In the genomic region with DNA sequence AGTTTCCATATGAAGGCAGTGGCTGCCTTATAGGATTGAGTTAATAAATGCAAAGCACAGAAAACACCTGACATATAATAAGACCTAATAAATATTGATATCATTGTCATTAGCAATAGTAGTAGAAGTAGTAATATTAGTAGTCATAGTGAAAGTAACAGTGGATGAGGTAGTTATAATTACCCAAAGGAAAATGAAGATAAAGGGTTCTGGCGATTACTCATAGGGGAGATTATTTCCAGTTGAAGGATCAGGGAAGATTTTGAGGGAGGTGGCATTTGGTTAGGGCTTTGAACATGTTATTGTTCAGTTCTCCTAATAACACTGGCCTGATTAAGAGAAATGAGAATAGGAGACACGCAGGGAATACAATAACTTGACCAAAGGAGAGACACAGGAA, we compare ENCODE assay signal across 2 cellular contexts.
TF ChIP-seq lines count a peak whose summit lies in the region.

No MANE protein-coding gene starts in this region.

TF ChIP-seq in GM23338, 12 proteins besides CTCF, POLR2A, EP300 and RAD21:
- TF ChIP-seq, protein P1, sequence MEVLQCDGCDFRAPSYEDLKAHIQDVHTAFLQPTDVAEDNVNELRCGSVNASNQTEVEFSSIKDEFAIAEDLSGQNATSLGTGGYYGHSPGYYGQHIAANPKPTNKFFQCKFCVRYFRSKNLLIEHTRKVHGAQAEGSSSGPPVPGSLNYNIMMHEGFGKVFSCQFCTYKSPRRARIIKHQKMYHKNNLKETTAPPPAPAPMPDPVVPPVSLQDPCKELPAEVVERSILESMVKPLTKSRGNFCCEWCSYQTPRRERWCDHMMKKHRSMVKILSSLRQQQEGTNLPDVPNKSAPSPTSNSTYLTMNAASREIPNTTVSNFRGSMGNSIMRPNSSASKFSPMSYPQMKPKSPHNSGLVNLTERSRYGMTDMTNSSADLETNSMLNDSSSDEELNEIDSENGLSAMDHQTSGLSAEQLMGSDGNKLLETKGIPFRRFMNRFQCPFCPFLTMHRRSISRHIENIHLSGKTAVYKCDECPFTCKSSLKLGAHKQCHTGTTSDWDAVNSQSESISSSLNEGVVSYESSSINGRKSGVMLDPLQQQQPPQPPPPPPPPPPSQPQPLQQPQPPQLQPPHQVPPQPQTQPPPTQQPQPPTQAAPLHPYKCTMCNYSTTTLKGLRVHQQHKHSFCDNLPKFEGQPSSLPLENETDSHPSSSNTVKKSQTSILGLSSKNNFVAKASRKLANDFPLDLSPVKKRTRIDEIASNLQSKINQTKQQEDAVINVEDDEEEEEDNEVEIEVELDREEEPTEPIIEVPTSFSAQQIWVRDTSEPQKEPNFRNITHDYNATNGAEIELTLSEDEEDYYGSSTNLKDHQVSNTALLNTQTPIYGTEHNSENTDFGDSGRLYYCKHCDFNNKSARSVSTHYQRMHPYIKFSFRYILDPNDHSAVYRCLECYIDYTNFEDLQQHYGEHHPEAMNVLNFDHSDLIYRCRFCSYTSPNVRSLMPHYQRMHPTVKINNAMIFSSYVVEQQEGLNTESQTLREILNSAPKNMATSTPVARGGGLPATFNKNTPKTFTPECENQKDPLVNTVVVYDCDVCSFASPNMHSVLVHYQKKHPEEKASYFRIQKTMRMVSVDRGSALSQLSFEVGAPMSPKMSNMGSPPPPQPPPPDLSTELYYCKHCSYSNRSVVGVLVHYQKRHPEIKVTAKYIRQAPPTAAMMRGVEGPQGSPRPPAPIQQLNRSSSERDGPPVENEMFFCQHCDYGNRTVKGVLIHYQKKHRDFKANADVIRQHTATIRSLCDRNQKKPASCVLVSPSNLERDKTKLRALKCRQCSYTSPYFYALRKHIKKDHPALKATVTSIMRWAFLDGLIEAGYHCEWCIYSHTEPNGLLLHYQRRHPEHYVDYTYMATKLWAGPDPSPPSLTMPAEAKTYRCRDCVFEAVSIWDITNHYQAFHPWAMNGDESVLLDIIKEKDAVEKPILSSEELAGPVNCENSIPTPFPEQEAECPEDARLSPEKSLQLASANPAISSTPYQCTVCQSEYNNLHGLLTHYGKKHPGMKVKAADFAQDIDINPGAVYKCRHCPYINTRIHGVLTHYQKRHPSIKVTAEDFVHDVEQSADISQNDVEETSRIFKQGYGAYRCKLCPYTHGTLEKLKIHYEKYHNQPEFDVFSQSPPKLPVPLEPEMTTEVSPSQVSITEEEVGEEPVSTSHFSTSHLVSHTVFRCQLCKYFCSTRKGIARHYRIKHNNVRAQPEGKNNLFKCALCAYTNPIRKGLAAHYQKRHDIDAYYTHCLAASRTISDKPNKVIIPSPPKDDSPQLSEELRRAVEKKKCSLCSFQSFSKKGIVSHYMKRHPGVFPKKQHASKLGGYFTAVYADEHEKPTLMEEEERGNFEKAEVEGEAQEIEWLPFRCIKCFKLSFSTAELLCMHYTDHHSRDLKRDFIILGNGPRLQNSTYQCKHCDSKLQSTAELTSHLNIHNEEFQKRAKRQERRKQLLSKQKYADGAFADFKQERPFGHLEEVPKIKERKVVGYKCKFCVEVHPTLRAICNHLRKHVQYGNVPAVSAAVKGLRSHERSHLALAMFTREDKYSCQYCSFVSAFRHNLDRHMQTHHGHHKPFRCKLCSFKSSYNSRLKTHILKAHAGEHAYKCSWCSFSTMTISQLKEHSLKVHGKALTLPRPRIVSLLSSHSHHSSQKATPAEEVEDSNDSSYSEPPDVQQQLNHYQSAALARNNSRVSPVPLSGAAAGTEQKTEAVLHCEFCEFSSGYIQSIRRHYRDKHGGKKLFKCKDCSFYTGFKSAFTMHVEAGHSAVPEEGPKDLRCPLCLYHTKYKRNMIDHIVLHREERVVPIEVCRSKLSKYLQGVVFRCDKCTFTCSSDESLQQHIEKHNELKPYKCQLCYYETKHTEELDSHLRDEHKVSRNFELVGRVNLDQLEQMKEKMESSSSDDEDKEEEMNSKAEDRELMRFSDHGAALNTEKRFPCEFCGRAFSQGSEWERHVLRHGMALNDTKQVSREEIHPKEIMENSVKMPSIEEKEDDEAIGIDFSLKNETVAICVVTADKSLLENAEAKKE (CRISPR knock-in tag; IDR thresholded peaks at IDR 0.05), result no peak

TF ChIP-seq in WTC11, 78 proteins besides CTCF, POLR2A, EP300 and RAD21 (continued from another document):
- TF ChIP-seq, protein P2, sequence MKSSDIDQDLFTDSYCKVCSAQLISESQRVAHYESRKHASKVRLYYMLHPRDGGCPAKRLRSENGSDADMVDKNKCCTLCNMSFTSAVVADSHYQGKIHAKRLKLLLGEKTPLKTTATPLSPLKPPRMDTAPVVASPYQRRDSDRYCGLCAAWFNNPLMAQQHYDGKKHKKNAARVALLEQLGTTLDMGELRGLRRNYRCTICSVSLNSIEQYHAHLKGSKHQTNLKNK (CRISPR knock-in tag; IDR thresholded peaks at IDR 0.05), result no peak
- TF ChIP-seq, protein P3, sequence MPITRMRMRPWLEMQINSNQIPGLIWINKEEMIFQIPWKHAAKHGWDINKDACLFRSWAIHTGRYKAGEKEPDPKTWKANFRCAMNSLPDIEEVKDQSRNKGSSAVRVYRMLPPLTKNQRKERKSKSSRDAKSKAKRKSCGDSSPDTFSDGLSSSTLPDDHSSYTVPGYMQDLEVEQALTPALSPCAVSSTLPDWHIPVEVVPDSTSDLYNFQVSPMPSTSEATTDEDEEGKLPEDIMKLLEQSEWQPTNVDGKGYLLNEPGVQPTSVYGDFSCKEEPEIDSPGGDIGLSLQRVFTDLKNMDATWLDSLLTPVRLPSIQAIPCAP (CRISPR knock-in tag; IDR thresholded peaks at IDR 0.05), result no peak
- TF ChIP-seq, protein P4, sequence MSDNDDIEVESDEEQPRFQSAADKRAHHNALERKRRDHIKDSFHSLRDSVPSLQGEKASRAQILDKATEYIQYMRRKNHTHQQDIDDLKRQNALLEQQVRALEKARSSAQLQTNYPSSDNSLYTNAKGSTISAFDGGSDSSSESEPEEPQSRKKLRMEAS (CRISPR knock-in tag; IDR thresholded peaks at IDR 0.05), result no peak
- TF ChIP-seq, protein P5, sequence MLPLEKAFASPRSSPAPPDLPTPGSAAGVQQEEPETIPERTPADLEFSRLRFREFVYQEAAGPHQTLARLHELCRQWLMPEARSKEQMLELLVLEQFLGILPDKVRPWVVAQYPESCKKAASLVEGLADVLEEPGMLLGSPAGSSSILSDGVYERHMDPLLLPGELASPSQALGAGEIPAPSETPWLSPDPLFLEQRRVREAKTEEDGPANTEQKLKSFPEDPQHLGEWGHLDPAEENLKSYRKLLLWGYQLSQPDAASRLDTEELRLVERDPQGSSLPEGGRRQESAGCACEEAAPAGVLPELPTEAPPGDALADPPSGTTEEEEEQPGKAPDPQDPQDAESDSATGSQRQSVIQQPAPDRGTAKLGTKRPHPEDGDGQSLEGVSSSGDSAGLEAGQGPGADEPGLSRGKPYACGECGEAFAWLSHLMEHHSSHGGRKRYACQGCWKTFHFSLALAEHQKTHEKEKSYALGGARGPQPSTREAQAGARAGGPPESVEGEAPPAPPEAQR (CRISPR knock-in tag; IDR thresholded peaks at IDR 0.05), result no peak
- no peak for TF ChIP-seq CREB1 (CRISPR knock-in tag; IDR thresholded peaks at IDR 0.05)
TF ChIP-seq in WTC11: peak in this region for 0.
